18 cellular contexts compared by ENCODE assay signal in genomic region chr1:112461200-112461871, GRCh38. TPM values are rescaled to one million over a fixed set of nuclear protein-coding genes. Genes with fewer than 3 reads are reported as not detected.
A peak's percentile ranks its signal among the peaks of the same experiment; 100 is the strongest.
DNase-seq lines count a peak whose midpoint lies in the region; ATAC-seq, FAIRE-seq and TF ChIP-seq lines count a peak whose summit lies in the region.
"Had no signal": no experiment of that assay in that cellular context is flagged by ENCODE, and none has a peak within 500 bp of the region (broad histone marks: within the 10 kb centered on the region; RNA-seq: fewer than 3 reads in every experiment).

No MANE protein-coding gene starts in this region.

- TF ChIP-seq CTCF in bronchial epithelial cell (IDR thresholded peaks at IDR 0.05; ENCODE audit: insufficient read depth, low read length, severe bottlenecking) (no peak), lung (IDR thresholded peaks at IDR 0.05; ENCODE audit: control extremely low read depth, extremely low read depth) (no peak), uterus (IDR thresholded peaks at IDR 0.05) (no peak)

- no peak for TF ChIP-seq POLR2A in uterus (IDR thresholded peaks at IDR 0.05)

- no peaks in the 10 kb centered on the region for H3K9me3 ChIP-seq in right cardiac atrium (ENCODE audit: control insufficient read depth, low read length)
- no peaks in the 10 kb centered on the region for H3K9me3 ChIP-seq in lung (ENCODE audit: control insufficient read depth in 2 of 2, insufficient read depth in 1 of 2, low read length in 1 of 2)
- H3K9me3 ChIP-seq in uterus = no peaks in the 10 kb centered on the region
- H3K9me3 ChIP-seq: heart left ventricle, thoracic aorta had no signal

- H3K4me3 Mint-ChIP-seq in activated T-helper 2 cell treated with anti-CD3 and anti-CD28 coated beads, Interferon-gamma antibody, Interleukin-2, Interleukin-4, amounts not matched to agents 10 μg/mL and 5 μg/mL and 100 μg/mL, durations not matched to agents 14 hours and 24 hours and 36 hours (ENCODE audit: low read depth) = no peak overlapping the region
- H3K4me3 Mint-ChIP-seq: activated CD8-positive, alpha-beta memory T cell treated with anti-CD3 and anti-CD28 coated beads, Interleukin-2, amount 10 ng/mL, durations not matched to agents 7 days and 5 days; activated naive CD4-positive, alpha-beta T cell treated with anti-CD3 and anti-CD28 coated beads for 36 hours; central memory CD8-positive, alpha-beta T cell; memory B cell had no signal

- peaks cover 9% of the 10 kb centered on the region for H3K36me3 ChIP-seq in bronchial epithelial cell (ENCODE audit: control insufficient read depth, insufficient read depth, low read length)
- H3K36me3 ChIP-seq in lung (ENCODE audit: control insufficient read depth in 2 of 2, insufficient read depth in 2 of 2, low read length in 2 of 2) = peaks cover 7 to 8% of the 10 kb centered on the region in 2 donors
- H3K36me3 ChIP-seq in uterus = no peaks in the 10 kb centered on the region

- DNase-seq in right cardiac atrium = no peak
- DNase-seq in cardiac septum (ENCODE audit: low spot score) = no peak
- peak; percentile 66 for DNase-seq in bronchial epithelial cell (ENCODE audit: low read depth)
- peak; percentile 46 for DNase-seq in lung (ENCODE audit: low spot score)
- no peak for DNase-seq in uterus
- DNase-seq in activated T-helper 2 cell treated with anti-CD3 and anti-CD28 coated beads, Interferon-gamma antibody, Interleukin-2, Interleukin-4, amounts not matched to agents 10 μg/mL and 5 μg/mL and 100 μg/mL, durations not matched to agents 14 hours and 24 hours and 36 hours (ENCODE audit: low spot score) = no peak
- DNase-seq in GM19240 (ENCODE audit: insufficient read length, low spot score) = no peak
- DNase-seq: activated CD8-positive, alpha-beta memory T cell treated with anti-CD3 and anti-CD28 coated beads, Interleukin-2, amount 10 ng/mL, durations not matched to agents 7 days and 5 days; activated naive CD4-positive, alpha-beta T cell treated with anti-CD3 and anti-CD28 coated beads for 36 hours; Calu3; heart left ventricle; nucleus accumbens had no signal

- H3K4me1 ChIP-seq in right cardiac atrium (ENCODE audit: control insufficient read depth, insufficient read depth, low read length) (no peaks in the 10 kb centered on the region), lung (ENCODE audit: control insufficient read depth in 2 of 2, insufficient read depth in 2 of 2, low read length in 2 of 2) (peaks cover 0 to 12% of the 10 kb centered on the region in 2 donors), uterus (no peaks in the 10 kb centered on the region)

- H3K27me3 Mint-ChIP-seq in activated T-helper 2 cell treated with anti-CD3 and anti-CD28 coated beads, Interferon-gamma antibody, Interleukin-2, Interleukin-4, amounts not matched to agents 10 μg/mL and 5 μg/mL and 100 μg/mL, durations not matched to agents 14 hours and 24 hours and 36 hours (ENCODE audit: low read depth) = peaks cover 5% of the 10 kb centered on the region

- ATAC-seq in right cardiac atrium (no peak), lung (ENCODE audit: insufficient read depth, low FRiP score) (no peak), HG02981 (IDR thresholded peaks at IDR 0.05; ENCODE audit: unreplicated experiment) (no peak)
- ATAC-seq: activated CD8-positive, alpha-beta memory T cell treated with anti-CD3 and anti-CD28 coated beads, Interleukin-2, amount 10 ng/mL, durations not matched to agents 7 days and 5 days; heart left ventricle had no signal

- H3K27ac ChIP-seq in right cardiac atrium (ENCODE audit: low read length) (peak overlapping the region; percentile 7), lung (ENCODE audit: low read depth in 1 of 2, low read length in 1 of 2) (peak overlapping the region in 1 of 2 donors; percentile 77), uterus (peak overlapping the region; percentile 34 to 48)
- H3K27ac ChIP-seq: SK-N-MC had no signal

- WGBS in right cardiac atrium = 63% methylated on average over 3 of the region's 3 CpGs
- WGBS in lung, 2 donors = 64 to 86% methylated on average over 3 of the region's 3 CpGs

- H3K27me3 ChIP-seq in right cardiac atrium (ENCODE audit: control insufficient read depth, insufficient read depth) = no peaks in the 10 kb centered on the region
- no peaks in the 10 kb centered on the region for H3K27me3 ChIP-seq in bronchial epithelial cell (ENCODE audit: control insufficient read depth, insufficient read depth, low read length)
- H3K27me3 ChIP-seq in lung (ENCODE audit: control insufficient read depth, insufficient read depth) = no peaks in the 10 kb centered on the region
- H3K27me3 ChIP-seq in uterus = no peaks in the 10 kb centered on the region
- H3K27me3 ChIP-seq: heart left ventricle had no signal

- no peak for FAIRE-seq in bronchial epithelial cell (lab: Jason Lieb, UNC)
- FAIRE-seq: endothelial cell of umbilical vein had no signal

- H3K27ac Mint-ChIP-seq in activated T-helper 2 cell treated with anti-CD3 and anti-CD28 coated beads, Interferon-gamma antibody, Interleukin-2, Interleukin-4, amounts not matched to agents 10 μg/mL and 5 μg/mL and 100 μg/mL, durations not matched to agents 14 hours and 24 hours and 36 hours = no peak overlapping the region
- H3K27ac Mint-ChIP-seq: activated CD8-positive, alpha-beta memory T cell treated with anti-CD3 and anti-CD28 coated beads, Interleukin-2, amount 10 ng/mL, durations not matched to agents 7 days and 5 days; activated naive CD4-positive, alpha-beta T cell treated with anti-CD3 and anti-CD28 coated beads for 36 hours; memory B cell had no signal

- intact Hi-C loops in right cardiac atrium (cut with DNase I) = no loop called here
- intact Hi-C loops in cardiac septum (cut with DNase I) = no loop called here
- intact Hi-C loops in uterus (cut with DNase I; ENCODE audit: low total_unique reads) = loop anchor here (10.0 kb wide), 1 partner anchor 253 kb away; the partner anchor contains the start of gene PPM1J
- intact Hi-C loops in activated T-helper 2 cell treated with anti-CD3 and anti-CD28 coated beads, Interferon-gamma antibody, Interleukin-2, Interleukin-4, amounts not matched to agents 10 μg/mL and 5 μg/mL and 100 μg/mL, durations not matched to agents 14 hours and 24 hours and 36 hours (cut with micrococcal nuclease) = loop anchor here (10.0 kb wide), 1 partner anchor 153 kb away; the partner anchor contains the start of genes CAPZA1 and ST7L

- no peaks in the 10 kb centered on the region for H3K9me3 Mint-ChIP-seq in activated T-helper 2 cell treated with anti-CD3 and anti-CD28 coated beads, Interferon-gamma antibody, Interleukin-2, Interleukin-4, amounts not matched to agents 10 μg/mL and 5 μg/mL and 100 μg/mL, durations not matched to agents 14 hours and 24 hours and 36 hours
- H3K9me3 Mint-ChIP-seq: activated naive CD4-positive, alpha-beta T cell treated with anti-CD3 and anti-CD28 coated beads for 36 hours; central memory CD8-positive, alpha-beta T cell; memory B cell had no signal

- H3K4me1 Mint-ChIP-seq in activated T-helper 2 cell treated with anti-CD3 and anti-CD28 coated beads, Interferon-gamma antibody, Interleukin-2, Interleukin-4, amounts not matched to agents 10 μg/mL and 5 μg/mL and 100 μg/mL, durations not matched to agents 14 hours and 24 hours and 36 hours (ENCODE audit: low read depth) = peaks cover 8% of the 10 kb centered on the region

- H3K4me3 ChIP-seq in right cardiac atrium (ENCODE audit: low read length) (no peak overlapping the region), bronchial epithelial cell (ENCODE audit: low read depth, low read length) (no peak overlapping the region), lung (no peak overlapping the region), uterus (no peak overlapping the region)
- H3K4me3 ChIP-seq: SK-N-MC, thoracic aorta had no signal

- no peaks in the 10 kb centered on the region for H3K36me3 Mint-ChIP-seq in activated T-helper 2 cell treated with anti-CD3 and anti-CD28 coated beads, Interferon-gamma antibody, Interleukin-2, Interleukin-4, amounts not matched to agents 10 μg/mL and 5 μg/mL and 100 μg/mL, durations not matched to agents 14 hours and 24 hours and 36 hours (ENCODE audit: low read depth)

RNA-seq across cellular contexts. Expression of gene WNT2B, which starts 47.4 kb away (rescaled TPM):
- total RNA-seq in right cardiac atrium = 10 to 100 TPM in 3 of 4 donors, 1 to 10 TPM in 1; 7.1 to 14.1 (median 11.9) TPM
- 3.5 TPM for polyA plus RNA-seq in right cardiac atrium
- 5.7 TPM for total RNA-seq in cardiac septum
- 0.53 and 1.9 TPM in 2 replicates for total RNA-seq in bronchial epithelial cell
- 1 to 10 TPM; 5.5 to 6.3 TPM for total RNA-seq in lung
- 1 to 10 TPM; 1.9 to 2.7 TPM for polyA plus RNA-seq in lung
- total RNA-seq in uterus = 10 to 100 TPM in 2 of 4 donors, 1 to 10 TPM in 1, under 1 TPM in 1; 0.59 to 45.3 (median 9.1) TPM
- total RNA-seq in activated T-helper 2 cell treated with anti-CD3 and anti-CD28 coated beads, Interferon-gamma antibody, Interleukin-2, Interleukin-4, amounts not matched to agents 10 μg/mL and 5 μg/mL and 100 μg/mL, durations not matched to agents 14 hours and 24 hours and 36 hours = 0.16 TPM in 1 of 2 replicates, not detected in the other

Comparison
In these comparisons a context has a peak if more than half of its experiments do, and no peak if none do; other contexts are left out.
1. DNase-seq: peak in bronchial epithelial cell (single experiment) and lung (single experiment); none in right cardiac atrium (0 of 3), cardiac septum (single experiment), uterus (0 of 2), activated T-helper 2 cell treated with anti-CD3 and anti-CD28 coated beads, Interferon-gamma antibody, Interleukin-2, Interleukin-4, amounts not matched to agents 10 μg/mL and 5 μg/mL and 100 μg/mL, durations not matched to agents 14 hours and 24 hours and 36 hours (single experiment) and GM19240 (single experiment).
2. intact Hi-C loops: an anchor here in uterus (10.0 kb wide) and activated T-helper 2 cell treated with anti-CD3 and anti-CD28 coated beads, Interferon-gamma antibody, Interleukin-2, Interleukin-4, amounts not matched to agents 10 μg/mL and 5 μg/mL and 100 μg/mL, durations not matched to agents 14 hours and 24 hours and 36 hours (10.0 kb wide); none called in right cardiac atrium and cardiac septum.